ENCODE assay signal across 18 cellular contexts in the genomic region with DNA sequence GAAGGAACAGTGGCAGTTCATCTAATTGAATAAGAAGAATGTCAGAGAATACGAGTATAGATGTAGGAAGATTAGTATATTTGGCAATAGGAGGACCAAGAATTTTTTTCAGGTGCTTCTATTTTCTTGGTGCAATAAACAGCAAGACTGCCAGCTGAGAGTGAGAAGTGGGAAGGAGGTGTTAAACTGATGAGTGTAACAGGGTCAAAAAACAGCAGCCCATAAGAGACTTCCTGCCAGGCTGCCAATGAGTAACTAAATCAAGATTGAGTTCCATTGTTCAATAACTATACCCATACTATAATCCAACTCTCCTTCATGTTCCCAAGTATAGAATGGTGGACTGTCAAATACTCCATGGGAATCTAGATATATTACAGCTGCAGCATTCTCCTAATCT. TPM values are rescaled to one million over a fixed set of nuclear protein-coding genes. Genes with fewer than 3 reads are reported as not detected.
DNase-seq lines count a peak whose midpoint lies in the region; ATAC-seq and TF ChIP-seq lines count a peak whose summit lies in the region.
"Had no signal": no experiment of that assay in that cellular context is flagged by ENCODE, and none has a peak within 500 bp of the region (broad histone marks: within the 10 kb centered on the region; RNA-seq: fewer than 3 reads in every experiment).

No MANE protein-coding gene starts in this region.

- H3K4me1 ChIP-seq in neutrophil (ENCODE audit: control insufficient read depth in 1 of 2, insufficient read depth in 1 of 2, low read depth in 1 of 2, low read length in 1 of 2), result peaks cover 31 to 85% of the 10 kb centered on the region in 2 experiments

- no peak overlapping the region for H3K4me3 Mint-ChIP-seq in activated CD4-positive, alpha-beta T cell treated with anti-CD3 and anti-CD28 coated beads for 36 hours
- H3K4me3 Mint-ChIP-seq in activated CD4-positive, alpha-beta T cell treated with anti-CD3 and anti-CD28 coated beads, Interleukin-2, amount 10 ng/mL, durations not matched to agents 7 days and 5 days, result no peak overlapping the region
- no peak overlapping the region for H3K4me3 Mint-ChIP-seq in activated naive CD8-positive, alpha-beta T cell treated with anti-CD3 and anti-CD28 coated beads, Interleukin-2, amount 50 U/mL, for 24 hours

- peaks cover 12% of the 10 kb centered on the region for H3K4me1 Mint-ChIP-seq in activated CD4-positive, alpha-beta T cell treated with anti-CD3 and anti-CD28 coated beads for 36 hours
- peaks cover 19% of the 10 kb centered on the region for H3K4me1 Mint-ChIP-seq in activated CD4-positive, alpha-beta T cell treated with anti-CD3 and anti-CD28 coated beads, Interleukin-2, amount 10 ng/mL, durations not matched to agents 7 days and 5 days
- H3K4me1 Mint-ChIP-seq in activated naive CD8-positive, alpha-beta T cell treated with anti-CD3 and anti-CD28 coated beads, Interleukin-2, amount 50 U/mL, for 24 hours, result peaks cover 34% of the 10 kb centered on the region

- no peak overlapping the region for H3K27ac Mint-ChIP-seq in activated CD4-positive, alpha-beta T cell treated with anti-CD3 and anti-CD28 coated beads for 36 hours
- no peak overlapping the region for H3K27ac Mint-ChIP-seq in activated CD4-positive, alpha-beta T cell treated with anti-CD3 and anti-CD28 coated beads, Interleukin-2, amount 10 ng/mL, durations not matched to agents 7 days and 5 days
- no peak overlapping the region for H3K27ac Mint-ChIP-seq in activated naive CD8-positive, alpha-beta T cell treated with anti-CD3 and anti-CD28 coated beads, Interleukin-2, amount 50 U/mL, for 24 hours

- H3K36me3 Mint-ChIP-seq in activated CD4-positive, alpha-beta T cell treated with anti-CD3 and anti-CD28 coated beads for 36 hours (ENCODE audit: low read depth), result peaks cover 12% of the 10 kb centered on the region
- H3K36me3 Mint-ChIP-seq in activated CD4-positive, alpha-beta T cell treated with anti-CD3 and anti-CD28 coated beads, Interleukin-2, amount 10 ng/mL, durations not matched to agents 7 days and 5 days (ENCODE audit: low read depth), result peaks cover 6% of the 10 kb centered on the region
- peaks cover 25% of the 10 kb centered on the region for H3K36me3 Mint-ChIP-seq in activated naive CD8-positive, alpha-beta T cell treated with anti-CD3 and anti-CD28 coated beads, Interleukin-2, amount 50 U/mL, for 24 hours (ENCODE audit: low read depth)

- H3K27ac ChIP-seq in neutrophil, result peak overlapping the region; percentile 53

- peaks cover 5% of the 10 kb centered on the region for H3K36me3 ChIP-seq in neutrophil

- peak; percentile 71 for ATAC-seq in activated CD4-positive, alpha-beta T cell treated with anti-CD3 and anti-CD28 coated beads for 36 hours
- peak; percentile 54 for ATAC-seq in GM18909 (IDR thresholded peaks at IDR 0.05; ENCODE audit: poor library complexity, unreplicated experiment)
- peak; percentile 70 for ATAC-seq in activated naive CD8-positive, alpha-beta T cell treated with anti-CD3 and anti-CD28 coated beads, Interleukin-2, amount 50 U/mL, for 24 hours
- ATAC-seq in HG03457 (IDR thresholded peaks at IDR 0.05; ENCODE audit: unreplicated experiment), result no peak

- POLR2A ChIA-PET in activated CD4-positive, alpha-beta T cell treated with anti-CD3 and anti-CD28 coated beads for 36 hours (lab: Charles Lee), result interaction anchor here (0.6 kb wide), 1 partner anchor 351 kb away, joined by 3 read pairs; no protein-coding TSS in a partner anchor
- POLR2A ChIA-PET in activated CD4-positive, alpha-beta T cell treated with anti-CD3 and anti-CD28 coated beads, Interleukin-2, amount 10 ng/mL, durations not matched to agents 7 days and 5 days (lab: Charles Lee), result no interaction called here

- no peaks in the 10 kb centered on the region for H3K9me3 Mint-ChIP-seq in activated CD4-positive, alpha-beta T cell treated with anti-CD3 and anti-CD28 coated beads for 36 hours (ENCODE audit: low read depth)
- no peaks in the 10 kb centered on the region for H3K9me3 Mint-ChIP-seq in activated CD4-positive, alpha-beta T cell treated with anti-CD3 and anti-CD28 coated beads, Interleukin-2, amount 10 ng/mL, durations not matched to agents 7 days and 5 days
- H3K9me3 Mint-ChIP-seq in activated naive CD8-positive, alpha-beta T cell treated with anti-CD3 and anti-CD28 coated beads, Interleukin-2, amount 50 U/mL, for 24 hours, result no peaks in the 10 kb centered on the region

- H3K27me3 ChIP-seq in neutrophil, result no peaks in the 10 kb centered on the region

- no peaks in the 10 kb centered on the region for H3K27me3 Mint-ChIP-seq in activated CD4-positive, alpha-beta T cell treated with anti-CD3 and anti-CD28 coated beads for 36 hours
- H3K27me3 Mint-ChIP-seq in activated CD4-positive, alpha-beta T cell treated with anti-CD3 and anti-CD28 coated beads, Interleukin-2, amount 10 ng/mL, durations not matched to agents 7 days and 5 days, result no peaks in the 10 kb centered on the region
- H3K27me3 Mint-ChIP-seq in activated naive CD8-positive, alpha-beta T cell treated with anti-CD3 and anti-CD28 coated beads, Interleukin-2, amount 50 U/mL, for 24 hours, result no peaks in the 10 kb centered on the region

- CTCF ChIA-PET in activated CD4-positive, alpha-beta T cell treated with anti-CD3 and anti-CD28 coated beads for 36 hours (lab: Charles Lee), result interaction anchor here (0.8 to 1.4 kb wide), 4 partner anchors 9 to 134 kb away, joined by 3 to 4 read pairs (median 3); no protein-coding TSS in a partner anchor
- CTCF ChIA-PET in activated CD4-positive, alpha-beta T cell treated with anti-CD3 and anti-CD28 coated beads, Interleukin-2, amount 10 ng/mL, durations not matched to agents 7 days and 5 days (lab: Charles Lee), result interaction anchor here (0.6 to 1.2 kb wide), 4 partner anchors 11 to 162 kb away, joined by 3 to 5 read pairs (median 3); no protein-coding TSS in a partner anchor

- no peaks in the 10 kb centered on the region for H3K9me3 ChIP-seq in neutrophil

- intact Hi-C loops in activated CD4-positive, alpha-beta T cell treated with anti-CD3 and anti-CD28 coated beads for 36 hours (cut with DNase I, micrococcal nuclease), result no loop called here

- no peak overlapping the region for H3K4me3 ChIP-seq in neutrophil (ENCODE audit: low read depth in 1 of 2, low read length in 1 of 2)

- no peak for TF ChIP-seq CTCF in neutrophil (IDR thresholded peaks at IDR 0.05)

- no peak for DNase-seq in activated CD4-positive, alpha-beta T cell treated with anti-CD3 and anti-CD28 coated beads for 36 hours
- DNase-seq in activated CD4-positive, alpha-beta T cell treated with anti-CD3 and anti-CD28 coated beads, Interleukin-2, amount 10 ng/mL, durations not matched to agents 7 days and 5 days, result no peak
- no peak for DNase-seq in activated naive CD8-positive, alpha-beta T cell treated with anti-CD3 and anti-CD28 coated beads, Interleukin-2, amount 50 U/mL, for 24 hours
- DNase-seq in AG08395 (ENCODE audit: low spot score), result no peak
- no peak for DNase-seq in stimulated activated CD4-positive, alpha-beta T cell treated with anti-CD3 and anti-CD28 coated beads, Interleukin-12 subunit alpha, Interleukin-12 subunit beta, amount 100 ng/mL, for 4 hours
- DNase-seq: 8988T, C1 segment of cervical spinal cord, COR-L47, GOT3, KG1, NCI-H1092 treated with DMSO at 0.1 percent for 48 hours, NCI-H187 treated with DMSO at 0.1 percent for 48 hours, NCI-H2171 treated with DMSO at 0.1 percent for 48 hours, NCI-H510A, SHP77 had no signal

RNA-seq across cellular contexts. Expression of gene LYST, which starts 28.7 kb away (rescaled TPM):
- total RNA-seq in activated CD4-positive, alpha-beta T cell treated with anti-CD3 and anti-CD28 coated beads for 36 hours, result 10 to 100 TPM; 28.1 to 32.3 TPM
- 10 to 100 TPM; 24.7 to 26.8 TPM for total RNA-seq in activated CD4-positive, alpha-beta T cell treated with anti-CD3 and anti-CD28 coated beads, Interleukin-2, amount 10 ng/mL, durations not matched to agents 7 days and 5 days
